Comparison of ENCODE assay signal across 8 cellular contexts in the genomic region with DNA sequence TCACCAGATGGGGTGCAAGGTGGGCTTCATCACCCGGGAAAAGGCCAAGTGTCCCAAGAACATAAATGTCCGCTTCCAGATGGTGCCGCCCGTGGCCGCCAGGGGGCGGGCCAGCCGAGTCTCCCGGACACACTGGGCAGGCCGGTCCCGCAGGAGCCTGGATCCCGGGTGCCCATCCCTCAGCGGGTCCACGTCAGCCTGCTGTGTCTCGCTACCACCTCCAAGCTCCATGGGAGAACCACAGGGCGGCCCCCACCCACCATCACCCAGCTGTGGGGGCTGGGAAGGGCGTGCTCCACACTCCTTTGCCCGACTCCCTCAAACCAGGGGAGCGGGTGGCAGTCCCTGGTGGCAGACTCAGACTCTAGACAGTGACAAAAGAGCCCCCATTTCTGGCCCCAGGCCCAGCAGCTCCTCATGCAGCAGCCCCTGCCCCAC. TPM values are rescaled to one million over a fixed set of nuclear protein-coding genes. Genes with fewer than 3 reads are reported as not detected.
A peak's percentile ranks its signal among the peaks of the same experiment; 100 is the strongest.
DNase-seq lines count a peak whose midpoint lies in the region; ATAC-seq and TF ChIP-seq lines count a peak whose summit lies in the region.

No MANE protein-coding gene starts in this region.

- CTCF ChIA-PET in PC-9 (lab: Charles Lee): interaction anchor here (1.0 kb wide), 1 partner anchor 113 kb away, joined by 3 read pairs; no protein-coding TSS in a partner anchor

- BruUV-seq in PC-9 (replicated peaks; lab: Mats Ljungman, UMichigan): no TSS peak

- DNase-seq in AG20443 (ENCODE audit: low spot score) (peak; percentile 92), GM23338 (ENCODE audit: low spot score) (peak; percentile 82), PC-9 (peak in 1 of 2 experiments; percentile 67), fibroblast of villous mesenchyme (ENCODE audit: low read depth) (peak; percentile 67), omental fat pad (ENCODE audit: low spot score) (peak; percentile 81), vagina (ENCODE audit: extremely low spot score in 2 of 2) (no peak)
- DNase-seq in activated T-helper 9 cell treated with anti-CD3 and anti-CD28 coated beads, Interleukin-2, amount 50 U/mL, for 16 hours (ENCODE audit: low read depth): peak; percentile 46

- H3K36me3 Mint-ChIP-seq in GM23338 (ENCODE audit: low read depth): no peaks in the 10 kb centered on the region

- no peaks in the 10 kb centered on the region for H3K4me1 Mint-ChIP-seq in GM23338

- H3K4me1 ChIP-seq in GM23338 (ENCODE audit: insufficient read depth) (no peaks in the 10 kb centered on the region; the same call in 1 of the 2 replicates), PC-9 (replicated peaks; ENCODE audit: insufficient read depth) (peaks cover 23% of the 10 kb centered on the region), vagina (peaks cover 46% of the 10 kb centered on the region)

- no peak overlapping the region for H3K27ac Mint-ChIP-seq in GM23338

- H4K20me1 ChIP-seq in GM23338 (replicated peaks; ENCODE audit: insufficient read depth) (no peaks in the 10 kb centered on the region), PC-9 (ENCODE audit: insufficient read depth) (no peaks in the 10 kb centered on the region; the same call in 1 of the 2 replicates)

- H3K27me3 ChIP-seq in GM23338 (ENCODE audit: insufficient read depth) (no peaks in the 10 kb centered on the region), PC-9 (ENCODE audit: insufficient read depth, low read depth) (no peaks in the 10 kb centered on the region), vagina (no peaks in the 10 kb centered on the region)

- H3K27me3 Mint-ChIP-seq in GM23338 (ENCODE audit: insufficient read depth, low read depth, poor library complexity): peaks cover 13% of the 10 kb centered on the region

- peak; percentile 80 to 82 for TF ChIP-seq CTCF in GM23338 (conservative IDR thresholded peaks at IDR 0.05; ENCODE audit: low read depth in 2 of 2)
- TF ChIP-seq CTCF in PC-9 (conservative IDR thresholded peaks at IDR 0.05): peak; percentile 95
- peak; percentile 79 for TF ChIP-seq CTCF in fibroblast of villous mesenchyme (IDR thresholded peaks at IDR 0.05; ENCODE audit: insufficient read depth, low read depth, low read length)
- peak in 1 of 3 donors; percentile 66 for TF ChIP-seq CTCF in omental fat pad (IDR thresholded peaks at IDR 0.05)
- peak; percentile 77 to 89 (median 83) for TF ChIP-seq CTCF in vagina (IDR thresholded peaks at IDR 0.05)

- H3K4me2 ChIP-seq in GM23338 (peak overlapping the region; percentile 67; the same call in 1 of the 2 replicates), PC-9 (0 out of 2 replicates have a peak overlapping the region, but pooled peaks have one; percentile 14)

- H3K9me2 ChIP-seq in GM23338 (ENCODE audit: insufficient read depth) (no peaks in the 10 kb centered on the region), PC-9 (ENCODE audit: insufficient read depth) (no peaks in the 10 kb centered on the region)

- POLR2A ChIA-PET in PC-9 (lab: Charles Lee; ENCODE audit: unreplicated experiment): interaction anchor here (0.6 kb wide), 1 partner anchor 45 kb away, joined by 4 read pairs; a partner anchor contains a TSS

- H2AFZ ChIP-seq in GM23338: no peak overlapping the region
- no peak overlapping the region for H2AFZ ChIP-seq in PC-9

- H3K4me3 Mint-ChIP-seq in GM23338: no peak overlapping the region

- no peaks in the 10 kb centered on the region for H3K9me3 Mint-ChIP-seq in GM23338

- H3K4me3 ChIP-seq in GM23338 (0 out of 2 replicates have a peak overlapping the region, but pooled peaks have one; percentile 32), PC-9 (no peak overlapping the region), fibroblast of villous mesenchyme (ENCODE audit: low read depth, low read length) (no peak overlapping the region), vagina (no peak overlapping the region)

- intact Hi-C loops in PC-9 (cut with micrococcal nuclease; ENCODE audit: unreplicated experiment): loop anchor here (2.0 to 5.0 kb wide), 3 partner anchors 78 to 231 kb away; no protein-coding TSS in a partner anchor
- intact Hi-C loops in vagina (cut with DNase I): loop anchor here (2.0 to 10.0 kb wide), 2 partner anchors 82 to 148 kb away; no protein-coding TSS in a partner anchor

- no peaks in the 10 kb centered on the region for H3K36me3 ChIP-seq in GM23338 (ENCODE audit: insufficient read depth)
- no peaks in the 10 kb centered on the region for H3K36me3 ChIP-seq in PC-9 (ENCODE audit: low read depth)
- H3K36me3 ChIP-seq in vagina: no peaks in the 10 kb centered on the region

- H3K9me3 ChIP-seq in PC-9 (ENCODE audit: insufficient read depth, low read depth) (no peaks in the 10 kb centered on the region), vagina (no peaks in the 10 kb centered on the region)

- H3K27ac ChIP-seq in GM23338 (ENCODE audit: low read depth): no peak overlapping the region
- no peak overlapping the region for H3K27ac ChIP-seq in PC-9
- no peak overlapping the region for H3K27ac ChIP-seq in vagina

- peak; percentile 67 for ATAC-seq in GM23338
- peak; percentile 46 for ATAC-seq in omental fat pad (ENCODE audit: low FRiP score)
- ATAC-seq in GM21528 (IDR thresholded peaks at IDR 0.05; ENCODE audit: low FRiP score, unreplicated experiment): no peak

- H3K79me2 ChIP-seq in GM23338 (replicated peaks; ENCODE audit: insufficient read depth): no peaks in the 10 kb centered on the region
- H3K79me2 ChIP-seq in PC-9 (ENCODE audit: low read depth): no peaks in the 10 kb centered on the region

- no peak for TF ChIP-seq POLR2A in vagina (IDR thresholded peaks at IDR 0.05)

- H3F3A ChIP-seq in GM23338 (replicated peaks; ENCODE audit: low read depth) (no peaks in the 10 kb centered on the region), PC-9 (ENCODE audit: insufficient read depth, low read depth) (0 out of 2 replicates have a peak, but pooled peaks cover 6% of the 10 kb centered on the region)

RNA-seq across cellular contexts. Expression of a gene that starts 22.0 kb away (rescaled TPM):
- 13.6 and 14.8 TPM in 2 replicates for total RNA-seq in GM23338 (2014; rRNA removed; shearing (Covaris generic))
- polyA plus RNA-seq in GM23338 (2016; fragmentation: Nextera tagmentation; extraction: Ambion mirVana): 38.4 and 41.0 TPM in 2 replicates
- total RNA-seq in PC-9 (2021): 37.0 and 47.9 TPM in 2 replicates
- 17.7 and 20.0 TPM in 2 replicates for total RNA-seq in fibroblast of villous mesenchyme
- total RNA-seq in omental fat pad: 10 to 100 TPM; 12.1 to 22.3 (median 16.6) TPM
- total RNA-seq in vagina: 11.0 TPM

RNA-seq across cellular contexts. Expression of a gene that starts 34.5 kb away (rescaled TPM):
- total RNA-seq in GM23338 (2014; rRNA removed; shearing (Covaris generic)): 9.6 and 10.3 TPM in 2 replicates
- 1.9 and 2.6 TPM in 2 replicates for polyA plus RNA-seq in GM23338 (2016; fragmentation: Nextera tagmentation; extraction: Ambion mirVana)
- total RNA-seq in PC-9 (2021): 17.8 and 20.5 TPM in 2 replicates
- total RNA-seq in fibroblast of villous mesenchyme: 0.86 and 1.9 TPM in 2 replicates
- 10 to 100 TPM in 1 of 4 donors, 1 to 10 TPM in 3; 4.7 to 21.3 (median 8.3) TPM for total RNA-seq in omental fat pad
- total RNA-seq in vagina: 17.7 TPM

RNA-seq across cellular contexts. Expression of a gene that starts 45.3 kb away (rescaled TPM):
- total RNA-seq in GM23338 (2014; rRNA removed; shearing (Covaris generic)): 11.6 and 12.1 TPM in 2 replicates
- 2.2 and 3.2 TPM in 2 replicates for polyA plus RNA-seq in GM23338 (2016; fragmentation: Nextera tagmentation; extraction: Ambion mirVana)
- 9.0 and 12.2 TPM in 2 replicates for total RNA-seq in PC-9 (2021)
- 42.7 and 52.8 TPM in 2 replicates for total RNA-seq in fibroblast of villous mesenchyme
- 10 to 100 TPM; 63.9 to 95.4 (median 67.9) TPM for total RNA-seq in omental fat pad
- 45.9 TPM for total RNA-seq in vagina

Comparison
In these comparisons a context has a peak if more than half of its experiments do, and no peak if none do; other contexts are left out.
1. DNase-seq: peak in AG20443 (single experiment), GM23338 (single experiment), activated T-helper 9 cell treated with anti-CD3 and anti-CD28 coated beads, Interleukin-2, amount 50 U/mL, for 16 hours (single experiment), fibroblast of villous mesenchyme (single experiment) and omental fat pad (single experiment); none in vagina (0 of 2).